Comparison of ENCODE assay signal across 16 cellular contexts in genomic region chr1:4176841-4177240, GRCh38.
"Had no signal": no experiment of that assay in that cellular context is flagged by ENCODE, and none has a peak within 500 bp of the region (broad histone marks: within the 10 kb centered on the region; RNA-seq: fewer than 3 reads in every experiment).

No MANE protein-coding gene starts in this region.

- ATAC-seq: activated CD8-positive, alpha-beta memory T cell treated with anti-CD3 and anti-CD28 coated beads, Interleukin-2, amount 10 ng/mL, durations not matched to agents 7 days and 5 days; activated T-cell treated with anti-CD3 and anti-CD28 coated beads, Interleukin-2, amount 50 U/mL, for 72 hours; pancreas; T-helper 17 cell; WTC11 had no signal

- H3K27ac Mint-ChIP-seq: activated CD4-positive, alpha-beta T cell treated with anti-CD3 and anti-CD28 coated beads, Interleukin-2, amount 10 ng/mL, durations not matched to agents 24 days and 14 days; activated CD8-positive, alpha-beta memory T cell treated with anti-CD3 and anti-CD28 coated beads, Interleukin-2, amount 10 ng/mL, durations not matched to agents 7 days and 5 days; activated T-cell treated with anti-CD3 and anti-CD28 coated beads, Interleukin-2, amount 50 U/mL, for 72 hours; mesothelial cell of epicardium; stimulated activated naive CD8-positive, alpha-beta T cell treated with anti-CD3 and anti-CD28 coated beads, Interleukin-15, Interleukin-2, amounts not matched to agents 100 ng/mL and 50 ng/mL, for 24 hours; T-helper 17 cell; WTC11 had no signal

- H3K4me3 Mint-ChIP-seq: activated CD4-positive, alpha-beta T cell treated with anti-CD3 and anti-CD28 coated beads, Interleukin-2, amount 10 ng/mL, durations not matched to agents 24 days and 14 days; activated CD8-positive, alpha-beta memory T cell treated with anti-CD3 and anti-CD28 coated beads, Interleukin-2, amount 10 ng/mL, durations not matched to agents 7 days and 5 days; activated T-cell treated with anti-CD3 and anti-CD28 coated beads, Interleukin-2, amount 50 U/mL, for 72 hours; mesothelial cell of epicardium; neural crest cell; stimulated activated naive CD8-positive, alpha-beta T cell treated with anti-CD3 and anti-CD28 coated beads, Interleukin-15, Interleukin-2, amounts not matched to agents 100 ng/mL and 50 ng/mL, for 24 hours; T-helper 17 cell; WTC11 had no signal

- H3K27me3 ChIP-seq: cardiac muscle cell, pancreas, testis had no signal

- DNase-seq: activated CD4-positive, alpha-beta T cell treated with anti-CD3 and anti-CD28 coated beads, Interleukin-2, amount 10 ng/mL, durations not matched to agents 24 days and 14 days; activated CD8-positive, alpha-beta memory T cell treated with anti-CD3 and anti-CD28 coated beads, Interleukin-2, amount 10 ng/mL, durations not matched to agents 7 days and 5 days; activated gamma-delta T cell treated with Interleukin-2 at 50 U/mL for 16 hours; activated T-cell treated with anti-CD3 and anti-CD28 coated beads, Interleukin-2, amount 50 U/mL, for 72 hours; foreskin melanocyte; kidney glomerular epithelial cell; stimulated activated CD4-positive, alpha-beta T cell treated with anti-CD3 and anti-CD28 coated beads, Interleukin-15, amount 100 ng/mL, for 24 hours; stimulated activated CD4-positive, alpha-beta T cell treated with anti-CD3 and anti-CD28 coated beads, Interleukin-4, amount 100 ng/mL, for 24 hours; T-helper 17 cell had no signal

- H3K27ac ChIP-seq: cardiac muscle cell, pancreas, testis had no signal

- H3K4me1 ChIP-seq: pancreas, testis had no signal

- H3K4me1 Mint-ChIP-seq: activated CD8-positive, alpha-beta memory T cell treated with anti-CD3 and anti-CD28 coated beads, Interleukin-2, amount 10 ng/mL, durations not matched to agents 7 days and 5 days; mesothelial cell of epicardium; neural crest cell; T-helper 17 cell; WTC11 had no signal

- H3K36me3 Mint-ChIP-seq: activated CD8-positive, alpha-beta memory T cell treated with anti-CD3 and anti-CD28 coated beads, Interleukin-2, amount 10 ng/mL, durations not matched to agents 7 days and 5 days; mesothelial cell of epicardium had no signal

- H3K9me3 Mint-ChIP-seq: activated CD4-positive, alpha-beta T cell treated with anti-CD3 and anti-CD28 coated beads, Interleukin-2, amount 10 ng/mL, durations not matched to agents 24 days and 14 days; activated T-cell treated with anti-CD3 and anti-CD28 coated beads, Interleukin-2, amount 50 U/mL, for 72 hours; mesothelial cell of epicardium; neural crest cell; stimulated activated naive CD8-positive, alpha-beta T cell treated with anti-CD3 and anti-CD28 coated beads, Interleukin-15, Interleukin-2, amounts not matched to agents 100 ng/mL and 50 ng/mL, for 24 hours had no signal

- H3K4me3 ChIP-seq: cardiac muscle cell, pancreas, testis had no signal

- H3K9me3 ChIP-seq: pancreas, testis had no signal

- H3K27me3 Mint-ChIP-seq: activated CD4-positive, alpha-beta T cell treated with anti-CD3 and anti-CD28 coated beads, Interleukin-2, amount 10 ng/mL, durations not matched to agents 24 days and 14 days; activated CD8-positive, alpha-beta memory T cell treated with anti-CD3 and anti-CD28 coated beads, Interleukin-2, amount 10 ng/mL, durations not matched to agents 7 days and 5 days had no signal

- H3K36me3 ChIP-seq: cardiac muscle cell, pancreas had no signal
